Comparison of ENCODE assay signal across 13 cellular contexts in genomic region chr14:74516451-74517155, GRCh38. TPM values are rescaled to one million over a fixed set of nuclear protein-coding genes. Genes with fewer than 3 reads are reported as not detected.
DNase-seq lines count a peak whose midpoint lies in the region; ATAC-seq and TF ChIP-seq lines count a peak whose summit lies in the region.
"Had no signal": no experiment of that assay in that cellular context is flagged by ENCODE, and none has a peak within 500 bp of the region (broad histone marks: within the 10 kb centered on the region; RNA-seq: fewer than 3 reads in every experiment).

No MANE protein-coding gene starts in this region.

- H3K4me1 ChIP-seq in RWPE2 (ENCODE audit: insufficient read depth, poor library complexity, severe bottlenecking) (no peaks in the 10 kb centered on the region), foreskin keratinocyte (peaks cover 17% of the 10 kb centered on the region)
- H3K4me1 ChIP-seq: SJCRH30 had no signal

- H3K36me3 ChIP-seq in RWPE2 (ENCODE audit: low read depth): peaks cover 93% of the 10 kb centered on the region
- H3K36me3 ChIP-seq: SJCRH30 had no signal

- ATAC-seq in RWPE2 (ENCODE audit: low read depth) (peak; percentile 42; the same call in 2 of the 3 replicates), foreskin keratinocyte (peak; percentile 19), T-cell (replicated peaks in 1 of 4) (no peak), HG03565 (IDR thresholded peaks at IDR 0.05; ENCODE audit: unreplicated experiment) (no peak), HG02763 (IDR thresholded peaks at IDR 0.05; ENCODE audit: unreplicated experiment) (no peak)

- peaks cover 3% of the 10 kb centered on the region for H3K27me3 Mint-ChIP-seq in progenitor cell of endocrine pancreas
- H3K27me3 Mint-ChIP-seq in T-cell: peaks cover 8 to 12% of the 10 kb centered on the region in 2 donors

- H3K36me3 Mint-ChIP-seq in progenitor cell of endocrine pancreas (ENCODE audit: insufficient read depth): no peaks in the 10 kb centered on the region
- no peaks in the 10 kb centered on the region for H3K36me3 Mint-ChIP-seq in T-cell

- no peak overlapping the region for H3K4me3 ChIP-seq in RWPE2 (ENCODE audit: severe bottlenecking)
- H3K4me3 ChIP-seq: SJCRH30 had no signal

- CTCF ChIA-PET in T-cell (lab: Charles Lee): no interaction called here

- H3K27me3 ChIP-seq in RWPE2 (ENCODE audit: insufficient read depth, poor library complexity, severe bottlenecking): no peaks in the 10 kb centered on the region
- no peaks in the 10 kb centered on the region for H3K27me3 ChIP-seq in foreskin keratinocyte
- H3K27me3 ChIP-seq: SJCRH30 had no signal

- H3K9me3 Mint-ChIP-seq in progenitor cell of endocrine pancreas (ENCODE audit: low read depth) (no peaks in the 10 kb centered on the region), T-cell (no peaks in the 10 kb centered on the region)
- H3K9me3 Mint-ChIP-seq: activated B cell treated with CpG ODN at 0.5 μM for 24 hours; activated T-cell treated with anti-CD3 and anti-CD28 coated beads, Interleukin-2, amount 50 U/mL, for 24 hours had no signal

- DNase-seq in GM03348 (ENCODE audit: low spot score) (peak; percentile 56), RWPE2 (ENCODE audit: low spot score) (no peak), foreskin keratinocyte (peak in 1 of 2 donors; percentile 34), progenitor cell of endocrine pancreas (ENCODE audit: low spot score, unreplicated experiment) (no peak), T-cell (no peak), activated gamma-delta T cell treated with Interleukin-2 at 50 U/mL for 16 hours (no peak)
- DNase-seq: activated B cell treated with CpG ODN at 0.5 μM for 24 hours; activated T-cell treated with anti-CD3 and anti-CD28 coated beads, Interleukin-2, amount 50 U/mL, for 24 hours; NCI-H748 treated with DMSO at 0.1 percent for 48 hours; SJCRH30 had no signal

- peak overlapping the region; percentile 41 for H3K27ac Mint-ChIP-seq in progenitor cell of endocrine pancreas
- no peak overlapping the region for H3K27ac Mint-ChIP-seq in T-cell
- H3K27ac Mint-ChIP-seq: activated B cell treated with CpG ODN at 0.5 μM for 24 hours; activated T-cell treated with anti-CD3 and anti-CD28 coated beads, Interleukin-2, amount 50 U/mL, for 24 hours had no signal

- POLR2A ChIA-PET in T-cell (lab: Charles Lee): no interaction called here

- H3K4me1 Mint-ChIP-seq in progenitor cell of endocrine pancreas (ENCODE audit: low read depth): peaks cover 2% of the 10 kb centered on the region
- peaks cover 9 to 17% (median 10%) of the 10 kb centered on the region in 3 donors for H3K4me1 Mint-ChIP-seq in T-cell

- TF ChIP-seq CTCF in RWPE2 (IDR thresholded peaks at IDR 0.05; ENCODE audit: poor library complexity, severe bottlenecking): no peak
- TF ChIP-seq CTCF in foreskin keratinocyte (conservative IDR thresholded peaks at IDR 0.05): no peak
- TF ChIP-seq CTCF in progenitor cell of endocrine pancreas (IDR thresholded peaks at IDR 0.05; ENCODE audit: unreplicated experiment): no peak

- no peaks in the 10 kb centered on the region for H3K9me3 ChIP-seq in RWPE2 (ENCODE audit: severe bottlenecking)
- H3K9me3 ChIP-seq: SJCRH30 had no signal

- H3K27ac ChIP-seq in RWPE2 (ENCODE audit: poor library complexity, severe bottlenecking) (no peak overlapping the region), foreskin keratinocyte (no peak overlapping the region)
- H3K27ac ChIP-seq: epithelial cell of prostate, SJCRH30 had no signal

- H3K4me3 Mint-ChIP-seq in progenitor cell of endocrine pancreas (ENCODE audit: low read depth) (no peak overlapping the region), T-cell (no peak overlapping the region)
- H3K4me3 Mint-ChIP-seq: activated B cell treated with CpG ODN at 0.5 μM for 24 hours; activated T-cell treated with anti-CD3 and anti-CD28 coated beads, Interleukin-2, amount 50 U/mL, for 24 hours had no signal

RNA-seq across cellular contexts. Expression of gene ISCA2, which starts 23.0 kb away (rescaled TPM):
- total RNA-seq in foreskin keratinocyte (29.5 and 31.2 TPM in 2 replicates), progenitor cell of endocrine pancreas (34.0 and 37.2 TPM in 2 replicates), T-cell (10 to 100 TPM; 21.3 to 42.6 (median 34.1) TPM)
- polyA plus RNA-seq in foreskin keratinocyte: 53.1 and 56.8 TPM in 2 replicates

RNA-seq across cellular contexts. Expression of gene NPC2, which starts 23.5 kb away (rescaled TPM):
- total RNA-seq in foreskin keratinocyte: 335 and 340 TPM in 2 replicates
- 432 and 436 TPM in 2 replicates for polyA plus RNA-seq in foreskin keratinocyte
- total RNA-seq in progenitor cell of endocrine pancreas: 177 and 186 TPM in 2 replicates
- total RNA-seq in T-cell: 10 to 100 TPM; 32.4 to 61.4 (median 44.8) TPM

Comparison
In these comparisons a context has a peak if more than half of its experiments do, and no peak if none do; other contexts are left out.
1. ATAC-seq: peak in RWPE2 (single experiment) and foreskin keratinocyte (single experiment); none in T-cell (0 of 4), HG03565 (single experiment) and HG02763 (single experiment).